ENCODE assay signal across 1 cellular context in the genomic region with DNA sequence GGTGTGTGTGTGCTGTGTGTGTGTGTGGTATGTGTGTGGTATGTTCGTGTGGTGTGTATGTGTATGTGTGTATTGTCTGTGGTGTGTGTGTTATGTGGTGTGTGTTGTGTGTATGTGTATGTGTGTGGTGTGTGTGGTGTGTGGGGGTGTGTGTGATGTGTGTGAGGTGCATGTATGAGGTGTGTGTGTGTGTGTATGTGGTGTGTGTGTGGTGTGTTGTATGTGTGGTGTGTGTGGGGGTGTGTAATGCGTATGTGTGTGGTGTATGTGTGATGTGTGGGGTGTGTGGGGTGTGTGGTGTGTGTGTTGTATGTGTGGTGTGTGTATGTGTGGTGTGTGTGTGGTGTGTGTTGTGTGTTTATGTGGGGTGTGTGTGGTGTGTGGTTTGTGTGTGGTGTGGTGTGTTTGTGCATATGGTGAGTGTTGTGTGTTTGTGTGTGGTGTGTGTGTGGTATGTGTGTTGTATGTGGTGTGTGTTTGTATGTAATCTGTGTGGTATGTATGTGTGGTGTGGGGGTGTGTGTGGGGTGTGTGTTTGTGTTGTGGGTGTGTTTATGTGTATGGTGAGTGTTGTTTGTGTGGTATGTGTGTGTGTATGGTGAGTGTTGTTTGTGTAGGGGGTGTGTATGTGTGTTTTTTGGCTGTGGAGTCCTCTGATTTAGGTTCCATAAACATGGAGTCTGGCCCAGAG.
TF ChIP-seq lines count a peak whose summit lies in the region.

No MANE protein-coding gene starts in this region.

TF ChIP-seq in HEK293, 187 proteins besides CTCF, POLR2A, EP300 and RAD21 (continued from another document):
- TF ChIP-seq KLF17 (tag by site-specific recombination; IDR thresholded peaks at IDR 0.05) (no peak), ZNF473 (tag by site-specific recombination; IDR thresholded peaks at IDR 0.05) (no peak), ZNF747 (tag by site-specific recombination; IDR thresholded peaks at IDR 0.05) (no peak), ZSCAN23 (tag by site-specific recombination; IDR thresholded peaks at IDR 0.05) (no peak), GLIS2 (tag by site-specific recombination; IDR thresholded peaks at IDR 0.05) (no peak), ZNF221 (tag by site-specific recombination; IDR thresholded peaks at IDR 0.05; ENCODE audit: borderline replicate concordance) (no peak), MYNN (tag by site-specific recombination; IDR thresholded peaks at IDR 0.05; ENCODE audit: borderline replicate concordance) (no peak), ZNF791 (tag by site-specific recombination; IDR thresholded peaks at IDR 0.05) (peak; percentile 45; the same call in 1 of the 2 replicates), ZFP69B (tag by site-specific recombination; IDR thresholded peaks at IDR 0.05) (no peak), ZNF777 (tag by site-specific recombination; IDR thresholded peaks at IDR 0.05; ENCODE audit: borderline replicate concordance) (peak; percentile 10; the same call in 1 of the 2 replicates), OSR2 (tag by site-specific recombination; IDR thresholded peaks at IDR 0.05) (no peak), ZNF157 (tag by site-specific recombination; IDR thresholded peaks at IDR 0.05) (peak; percentile 27; the same call in 1 of the 2 replicates), ZNF843 (tag by site-specific recombination; IDR thresholded peaks at IDR 0.05) (no peak), ZNF830 (tag by site-specific recombination; IDR thresholded peaks at IDR 0.05; ENCODE audit: low read depth) (no peak), ZNF624 (tag by site-specific recombination; IDR thresholded peaks at IDR 0.05) (no peak), ZBTB20 (tag by site-specific recombination; IDR thresholded peaks at IDR 0.05) (no peak), ZNF311 (tag by site-specific recombination; IDR thresholded peaks at IDR 0.05; ENCODE audit: borderline replicate concordance) (peak; percentile 79; the same call in 1 of the 2 replicates), ZNF274 (IDR thresholded peaks at IDR 0.05; ENCODE audit: low read length) (no peak), ZNF274 (tag by site-specific recombination; IDR thresholded peaks at IDR 0.05; ENCODE audit: borderline replicate concordance) (no peak), ZBTB1 (tag by site-specific recombination; IDR thresholded peaks at IDR 0.05) (no peak), ZNF571 (tag by site-specific recombination; IDR thresholded peaks at IDR 0.05) (peak; percentile 50; the same call in 1 of the 2 replicates), ZNF558 (tag by site-specific recombination; IDR thresholded peaks at IDR 0.05) (no peak), ZNF561 (tag by site-specific recombination; IDR thresholded peaks at IDR 0.05; ENCODE audit: borderline replicate concordance) (no peak), KLF1 (tag by site-specific recombination; IDR thresholded peaks at IDR 0.05) (no peak), ZNF560 (tag by site-specific recombination; IDR thresholded peaks at IDR 0.05; ENCODE audit: borderline replicate concordance) (no peak), ZNF664 (tag by site-specific recombination; IDR thresholded peaks at IDR 0.05) (no peak)
- TF ChIP-seq, protein P1, sequence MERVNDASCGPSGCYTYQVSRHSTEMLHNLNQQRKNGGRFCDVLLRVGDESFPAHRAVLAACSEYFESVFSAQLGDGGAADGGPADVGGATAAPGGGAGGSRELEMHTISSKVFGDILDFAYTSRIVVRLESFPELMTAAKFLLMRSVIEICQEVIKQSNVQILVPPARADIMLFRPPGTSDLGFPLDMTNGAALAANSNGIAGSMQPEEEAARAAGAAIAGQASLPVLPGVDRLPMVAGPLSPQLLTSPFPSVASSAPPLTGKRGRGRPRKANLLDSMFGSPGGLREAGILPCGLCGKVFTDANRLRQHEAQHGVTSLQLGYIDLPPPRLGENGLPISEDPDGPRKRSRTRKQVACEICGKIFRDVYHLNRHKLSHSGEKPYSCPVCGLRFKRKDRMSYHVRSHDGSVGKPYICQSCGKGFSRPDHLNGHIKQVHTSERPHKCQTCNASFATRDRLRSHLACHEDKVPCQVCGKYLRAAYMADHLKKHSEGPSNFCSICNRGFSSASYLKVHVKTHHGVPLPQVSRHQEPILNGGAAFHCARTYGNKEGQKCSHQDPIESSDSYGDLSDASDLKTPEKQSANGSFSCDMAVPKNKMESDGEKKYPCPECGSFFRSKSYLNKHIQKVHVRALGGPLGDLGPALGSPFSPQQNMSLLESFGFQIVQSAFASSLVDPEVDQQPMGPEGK (tag by site-specific recombination; IDR thresholded peaks at IDR 0.05): no peak
